Comparison of ENCODE assay signal across 21 cellular contexts in the genomic region with DNA sequence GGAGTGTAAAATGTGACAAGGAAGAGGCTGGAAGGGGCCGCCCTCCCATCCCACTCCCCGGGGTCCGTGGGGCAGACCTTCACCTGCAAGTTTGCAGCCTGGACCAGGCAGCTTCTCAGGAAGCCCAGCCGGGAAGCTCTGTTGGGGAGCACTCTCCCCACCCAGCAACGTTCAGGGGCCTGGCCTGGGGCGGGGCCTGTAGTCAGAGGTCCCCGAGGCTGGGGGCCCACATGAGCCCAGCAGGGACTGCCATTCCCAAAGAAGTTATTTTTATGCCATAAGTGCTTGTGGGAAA. TPM values are rescaled to one million over a fixed set of nuclear protein-coding genes. Genes with fewer than 3 reads are reported as not detected.
DNase-seq lines count a peak whose midpoint lies in the region; ATAC-seq and TF ChIP-seq lines count a peak whose summit lies in the region.
"Had no signal": no experiment of that assay in that cellular context is flagged by ENCODE, and none has a peak within 500 bp of the region (broad histone marks: within the 10 kb centered on the region; RNA-seq: fewer than 3 reads in every experiment).

No MANE protein-coding gene starts in this region.

- no peak overlapping the region for H3K4me3 Mint-ChIP-seq in stimulated activated naive CD8-positive, alpha-beta T cell treated with anti-CD3 and anti-CD28 coated beads, Interleukin-15, amount 100 ng/mL, for 72 hours
- no peak overlapping the region for H3K4me3 Mint-ChIP-seq in activated CD8-positive, alpha-beta T cell treated with anti-CD3 and anti-CD28 coated beads for 36 hours
- H3K4me3 Mint-ChIP-seq in naive thymus-derived CD4-positive, alpha-beta T cell, result no peak overlapping the region
- H3K4me3 Mint-ChIP-seq: CD4-positive, alpha-beta T cell had no signal

- DNase-seq in stimulated activated naive CD8-positive, alpha-beta T cell treated with anti-CD3 and anti-CD28 coated beads, Interleukin-15, amount 100 ng/mL, for 72 hours, result no peak
- DNase-seq in stimulated activated naive CD8-positive, alpha-beta T cell treated with anti-CD3 and anti-CD28 coated beads, Interleukin-15, Interleukin-2, amounts not matched to agents 100 U/mL and 50 U/mL, for 24 hours, result no peak
- DNase-seq in activated CD8-positive, alpha-beta T cell treated with anti-CD3 and anti-CD28 coated beads for 36 hours, result no peak
- DNase-seq in naive thymus-derived CD4-positive, alpha-beta T cell, result no peak
- DNase-seq in effector memory CD4-positive, alpha-beta T cell, result no peak
- DNase-seq in amygdala (lab: John Stamatoyannopoulos, UW), result no peak
- DNase-seq: activated naive CD4-positive, alpha-beta T cell treated with anti-CD3 and anti-CD28 coated beads, Interleukin-2, amount 50 U/mL, for 16 hours; CD4-positive, alpha-beta T cell; hypothalamus; Kasumi-1; NCI-H1694; NCI-H2171 treated with DMSO at 0.1 percent for 48 hours; NCI-H524 treated with DMSO at 0.1 percent for 48 hours; occipital lobe; Peyer's patch; stimulated activated CD4-positive, alpha-beta T cell treated with anti-CD3 and anti-CD28 coated beads, Interleukin-2, amount 100 ng/mL, for 24 hours had no signal

- peak; percentile 31 for ATAC-seq in stimulated activated naive CD8-positive, alpha-beta T cell treated with anti-CD3 and anti-CD28 coated beads, Interleukin-15, amount 100 ng/mL, for 72 hours
- no peak for ATAC-seq in stimulated activated naive CD8-positive, alpha-beta T cell treated with anti-CD3 and anti-CD28 coated beads, Interleukin-15, Interleukin-2, amounts not matched to agents 100 U/mL and 50 U/mL, for 24 hours
- ATAC-seq in activated CD8-positive, alpha-beta T cell treated with anti-CD3 and anti-CD28 coated beads for 36 hours, result peak; percentile 22
- peak; percentile 24 for ATAC-seq in naive thymus-derived CD4-positive, alpha-beta T cell
- ATAC-seq in GM18519 (IDR thresholded peaks at IDR 0.05; ENCODE audit: low FRiP score, unreplicated experiment), result no peak

- no peaks in the 10 kb centered on the region for H3K36me3 ChIP-seq in naive thymus-derived CD4-positive, alpha-beta T cell (ENCODE audit: control insufficient read depth in 2 of 3, insufficient read depth in 3 of 3, low read length in 3 of 3)
- no peaks in the 10 kb centered on the region for H3K36me3 ChIP-seq in effector memory CD4-positive, alpha-beta T cell (ENCODE audit: control insufficient read depth, insufficient read depth, low read length)
- H3K36me3 ChIP-seq: gastroesophageal sphincter, Peyer's patch, SJCRH30 had no signal

- H3K9me3 Mint-ChIP-seq in stimulated activated naive CD8-positive, alpha-beta T cell treated with anti-CD3 and anti-CD28 coated beads, Interleukin-15, amount 100 ng/mL, for 72 hours, result peaks cover 0 to 5% of the 10 kb centered on the region in 2 donors
- no peaks in the 10 kb centered on the region for H3K9me3 Mint-ChIP-seq in activated CD8-positive, alpha-beta T cell treated with anti-CD3 and anti-CD28 coated beads for 36 hours
- peaks cover 0 to 4% (median 0%) of the 10 kb centered on the region in 11 donors for H3K9me3 Mint-ChIP-seq in naive thymus-derived CD4-positive, alpha-beta T cell
- H3K9me3 Mint-ChIP-seq: CD4-positive, alpha-beta T cell had no signal

- no peak for TF ChIP-seq CTCF in activated CD8-positive, alpha-beta T cell treated with anti-CD3 and anti-CD28 coated beads for 36 hours (IDR thresholded peaks at IDR 0.05)

- H3K27me3 ChIP-seq in naive thymus-derived CD4-positive, alpha-beta T cell (ENCODE audit: control insufficient read depth in 2 of 2, insufficient read depth in 2 of 2, low read length in 2 of 2), result no peaks in the 10 kb centered on the region
- no peaks in the 10 kb centered on the region for H3K27me3 ChIP-seq in effector memory CD4-positive, alpha-beta T cell (replicated peaks; ENCODE audit: control insufficient read depth, insufficient read depth, low read length, poor library complexity, severe bottlenecking)
- H3K27me3 ChIP-seq: gastroesophageal sphincter, Peyer's patch, SJCRH30 had no signal

- H3K27ac ChIP-seq in naive thymus-derived CD4-positive, alpha-beta T cell (ENCODE audit: low read depth, low read length), result no peak overlapping the region
- H3K27ac ChIP-seq in effector memory CD4-positive, alpha-beta T cell (ENCODE audit: insufficient read depth, low read length, poor library complexity, severe bottlenecking), result no peak overlapping the region
- H3K27ac ChIP-seq: gastroesophageal sphincter, Peyer's patch, SJCRH30 had no signal

- H3K4me1 Mint-ChIP-seq in stimulated activated naive CD8-positive, alpha-beta T cell treated with anti-CD3 and anti-CD28 coated beads, Interleukin-15, amount 100 ng/mL, for 72 hours, result peaks cover 16% of the 10 kb centered on the region
- H3K4me1 Mint-ChIP-seq in activated CD8-positive, alpha-beta T cell treated with anti-CD3 and anti-CD28 coated beads for 36 hours (ENCODE audit: low read depth), result peaks cover 5% of the 10 kb centered on the region
- H3K4me1 Mint-ChIP-seq in naive thymus-derived CD4-positive, alpha-beta T cell, result peaks cover 6 to 9% (median 8%) of the 10 kb centered on the region in 7 donors

- no peak overlapping the region for H3K27ac Mint-ChIP-seq in stimulated activated naive CD8-positive, alpha-beta T cell treated with anti-CD3 and anti-CD28 coated beads, Interleukin-15, amount 100 ng/mL, for 72 hours
- H3K27ac Mint-ChIP-seq in activated CD8-positive, alpha-beta T cell treated with anti-CD3 and anti-CD28 coated beads for 36 hours, result no peak overlapping the region
- peak overlapping the region in 3 of 9 donors; percentile 6 to 45 (median 31) for H3K27ac Mint-ChIP-seq in naive thymus-derived CD4-positive, alpha-beta T cell
- H3K27ac Mint-ChIP-seq: CD4-positive, alpha-beta T cell had no signal

- no peaks in the 10 kb centered on the region for H3K36me3 Mint-ChIP-seq in activated CD8-positive, alpha-beta T cell treated with anti-CD3 and anti-CD28 coated beads for 36 hours (ENCODE audit: low read depth)
- H3K36me3 Mint-ChIP-seq in naive thymus-derived CD4-positive, alpha-beta T cell, result no peaks in the 10 kb centered on the region

- H3K4me1 ChIP-seq in naive thymus-derived CD4-positive, alpha-beta T cell (ENCODE audit: control insufficient read depth in 2 of 2, insufficient read depth in 2 of 2, low read length in 2 of 2), result no peaks in the 10 kb centered on the region
- H3K4me1 ChIP-seq in effector memory CD4-positive, alpha-beta T cell (ENCODE audit: control insufficient read depth, insufficient read depth, low read length, poor library complexity, severe bottlenecking), result no peaks in the 10 kb centered on the region
- H3K4me1 ChIP-seq: Peyer's patch had no signal

- intact Hi-C loops in activated CD8-positive, alpha-beta T cell treated with anti-CD3 and anti-CD28 coated beads for 36 hours (cut with micrococcal nuclease), result no loop called here
- intact Hi-C loops in naive thymus-derived CD4-positive, alpha-beta T cell (cut with micrococcal nuclease), result loop anchor here in 1 of 2 donors (5.0 kb wide), 1 partner anchor 41 kb away; no protein-coding TSS in a partner anchor

- H3K9me3 ChIP-seq in naive thymus-derived CD4-positive, alpha-beta T cell (ENCODE audit: control insufficient read depth in 2 of 3, low read length in 3 of 3), result no peaks in the 10 kb centered on the region
- H3K9me3 ChIP-seq in effector memory CD4-positive, alpha-beta T cell (ENCODE audit: control insufficient read depth, low read length), result no peaks in the 10 kb centered on the region
- H3K9me3 ChIP-seq: gastroesophageal sphincter, Peyer's patch, SJCRH30 had no signal

- POLR2A ChIA-PET in activated CD8-positive, alpha-beta T cell treated with anti-CD3 and anti-CD28 coated beads for 36 hours (lab: Charles Lee), result interaction anchor here (1.0 kb wide), 1 partner anchor 46 kb away, joined by 3 read pairs; no protein-coding TSS in a partner anchor
- POLR2A ChIA-PET in naive thymus-derived CD4-positive, alpha-beta T cell (lab: Charles Lee), result interaction anchor here (0.6 kb wide), 1 partner anchor 117 kb away, joined by 3 read pairs; no protein-coding TSS in a partner anchor

- no peaks in the 10 kb centered on the region for H3K27me3 Mint-ChIP-seq in stimulated activated naive CD8-positive, alpha-beta T cell treated with anti-CD3 and anti-CD28 coated beads, Interleukin-15, amount 100 ng/mL, for 72 hours
- H3K27me3 Mint-ChIP-seq in activated CD8-positive, alpha-beta T cell treated with anti-CD3 and anti-CD28 coated beads for 36 hours, result no peaks in the 10 kb centered on the region
- H3K27me3 Mint-ChIP-seq in naive thymus-derived CD4-positive, alpha-beta T cell, result no peaks in the 10 kb centered on the region
- H3K27me3 Mint-ChIP-seq: CD4-positive, alpha-beta T cell had no signal

- CTCF ChIA-PET in activated CD8-positive, alpha-beta T cell treated with anti-CD3 and anti-CD28 coated beads for 36 hours (lab: Charles Lee), result no interaction called here
- CTCF ChIA-PET in naive thymus-derived CD4-positive, alpha-beta T cell (lab: Charles Lee), result interaction anchor here (0.9 kb wide), 1 partner anchor 53 kb away, joined by 3 read pairs; no protein-coding TSS in a partner anchor

- no peak overlapping the region for H3K4me3 ChIP-seq in naive thymus-derived CD4-positive, alpha-beta T cell (ENCODE audit: low read length)
- H3K4me3 ChIP-seq in effector memory CD4-positive, alpha-beta T cell (ENCODE audit: insufficient read depth, low read depth, low read length, poor library complexity, severe bottlenecking), result no peak overlapping the region
- H3K4me3 ChIP-seq: gastroesophageal sphincter, lung, Peyer's patch, SJCRH30, smooth muscle cell had no signal

RNA-seq across cellular contexts. Expression of gene NOTCH1, which starts 32.7 kb away (rescaled TPM):
- total RNA-seq in activated CD8-positive, alpha-beta T cell treated with anti-CD3 and anti-CD28 coated beads for 36 hours, result 10 to 100 TPM; 45.7 to 47.6 TPM
- total RNA-seq in naive thymus-derived CD4-positive, alpha-beta T cell, result 10 to 100 TPM; 49.7 to 92.9 (median 58.0) TPM
- 1 to 10 TPM; 1.9 to 7.1 TPM for polyA plus RNA-seq in naive thymus-derived CD4-positive, alpha-beta T cell

Comparison
In these comparisons a context has a peak if more than half of its experiments do, and no peak if none do; other contexts are left out.
1. ATAC-seq: peak in stimulated activated naive CD8-positive, alpha-beta T cell treated with anti-CD3 and anti-CD28 coated beads, Interleukin-15, amount 100 ng/mL, for 72 hours (single experiment), activated CD8-positive, alpha-beta T cell treated with anti-CD3 and anti-CD28 coated beads for 36 hours (single experiment) and naive thymus-derived CD4-positive, alpha-beta T cell (single experiment); none in stimulated activated naive CD8-positive, alpha-beta T cell treated with anti-CD3 and anti-CD28 coated beads, Interleukin-15, Interleukin-2, amounts not matched to agents 100 U/mL and 50 U/mL, for 24 hours (single experiment) and GM18519 (single experiment).